21 cellular contexts compared by ENCODE assay signal in the genomic region with DNA sequence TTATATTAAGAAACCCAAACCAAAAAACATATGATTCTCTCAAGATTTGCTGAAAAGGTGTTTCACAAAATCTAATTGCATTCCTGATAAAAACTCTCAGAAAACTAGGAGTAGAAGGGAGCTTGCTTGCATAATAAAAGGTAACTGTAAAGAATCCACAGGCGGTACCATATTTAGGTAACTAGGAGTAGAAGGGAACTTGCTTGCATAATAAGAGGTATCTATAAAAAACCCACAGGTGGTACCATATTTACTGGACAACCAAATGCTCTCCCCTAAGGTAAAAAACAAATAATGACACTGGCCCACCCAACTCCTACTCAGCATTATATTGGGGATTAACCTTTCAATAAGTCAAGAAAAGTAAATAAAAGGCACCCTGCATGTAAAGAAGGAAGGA. TPM values are rescaled to one million over a fixed set of nuclear protein-coding genes. Genes with fewer than 3 reads are reported as not detected.
DNase-seq lines count a peak whose midpoint lies in the region; TF ChIP-seq lines count a peak whose summit lies in the region.
"Had no signal": no experiment of that assay in that cellular context is flagged by ENCODE, and none has a peak within 500 bp of the region (broad histone marks: within the 10 kb centered on the region; RNA-seq: fewer than 3 reads in every experiment).

No MANE protein-coding gene starts in this region.

- no peak overlapping the region for H2AFZ ChIP-seq in OCI-LY7 (ENCODE audit: low read length)

- no peaks in the 10 kb centered on the region for H3K4me1 Mint-ChIP-seq in activated CD4-positive, alpha-beta T cell treated with anti-CD3 and anti-CD28 coated beads, Interleukin-2, amount 10 ng/mL, durations not matched to agents 7 days and 5 days

- intact Hi-C loops in OCI-LY7 (cut with micrococcal nuclease; ENCODE audit: unreplicated experiment): no loop called here

- no peaks in the 10 kb centered on the region for H4K20me1 ChIP-seq in OCI-LY7 (ENCODE audit: insufficient read depth, low read length)

- H3K9me3 ChIP-seq in HUES48 (ENCODE audit: control insufficient read depth, insufficient read depth, low read length) (no peaks in the 10 kb centered on the region), OCI-LY7 (ENCODE audit: low read length) (no peaks in the 10 kb centered on the region), iPS-18a (ENCODE audit: control insufficient read depth, low read depth, low read length) (no peaks in the 10 kb centered on the region)

- H3K4me2 ChIP-seq in OCI-LY7 (ENCODE audit: low read length): peak overlapping the region; percentile 11

- no peaks in the 10 kb centered on the region for H3K79me2 ChIP-seq in OCI-LY7 (ENCODE audit: insufficient read depth, low read depth, low read length)

- no peaks in the 10 kb centered on the region for H3K36me3 ChIP-seq in HUES48 (ENCODE audit: control insufficient read depth, insufficient read depth, low read length)
- no peaks in the 10 kb centered on the region for H3K36me3 ChIP-seq in OCI-LY7 (ENCODE audit: insufficient read depth, low read length)
- no peaks in the 10 kb centered on the region for H3K36me3 ChIP-seq in iPS-18a (ENCODE audit: control insufficient read depth, low read depth, low read length)

- no peak overlapping the region for H3K27ac Mint-ChIP-seq in activated CD4-positive, alpha-beta T cell treated with anti-CD3 and anti-CD28 coated beads, Interleukin-2, amount 10 ng/mL, durations not matched to agents 7 days and 5 days
- H3K27ac Mint-ChIP-seq: CD4-positive, alpha-beta T cell; HFFc6 had no signal

- no peaks in the 10 kb centered on the region for H3K27me3 ChIP-seq in HUES48 (ENCODE audit: control insufficient read depth, insufficient read depth, low read length)
- H3K27me3 ChIP-seq in iPS-18a (ENCODE audit: control insufficient read depth, insufficient read depth, low read length): peaks cover 6% of the 10 kb centered on the region

- peaks cover 11% of the 10 kb centered on the region for H3K27me3 Mint-ChIP-seq in activated CD4-positive, alpha-beta T cell treated with anti-CD3 and anti-CD28 coated beads, Interleukin-2, amount 10 ng/mL, durations not matched to agents 7 days and 5 days

- H3K9ac ChIP-seq in HUES48 (ENCODE audit: low read depth, low read length) (no peak overlapping the region), iPS-18a (ENCODE audit: low read length) (no peak overlapping the region)

- peak overlapping the region; percentile 29 for H3K4me3 ChIP-seq in HUES48 (ENCODE audit: low read depth, low read length)
- no peak overlapping the region for H3K4me3 ChIP-seq in OCI-LY7 (ENCODE audit: low read depth, low read length, poor library complexity, severe bottlenecking)
- peak overlapping the region; percentile 36 for H3K4me3 ChIP-seq in iPS-18a (ENCODE audit: low read length)

- DNase-seq in OCI-LY7 (ENCODE audit: low spot score): no peak
- DNase-seq in occipital lobe (lab: John Stamatoyannopoulos, UW): no peak
- no peak for DNase-seq in activated CD4-positive, alpha-beta T cell treated with anti-CD3 and anti-CD28 coated beads, Interleukin-2, amount 10 ng/mL, durations not matched to agents 7 days and 5 days
- no peak for DNase-seq in mesenteric fat pad (ENCODE audit: low spot score)
- DNase-seq in NCI-H1092 (lab: John Stamatoyannopoulos, UW): no peak
- DNase-seq: ACHN; AML-193; CD4-positive, alpha-beta T cell; DMS153; DMS79; GF-D8; HCEC 1CT; HFFc6; KG1 had no signal

- POLR2A ChIA-PET in OCI-LY7 (lab: Charles Lee): interaction anchor here (0.6 kb wide), 1 partner anchor 842 kb away, joined by 3 read pairs; no protein-coding TSS in a partner anchor
- POLR2A ChIA-PET in activated CD4-positive, alpha-beta T cell treated with anti-CD3 and anti-CD28 coated beads, Interleukin-2, amount 10 ng/mL, durations not matched to agents 7 days and 5 days (lab: Charles Lee): no interaction called here

- no peak overlapping the region for H3K4me3 Mint-ChIP-seq in activated CD4-positive, alpha-beta T cell treated with anti-CD3 and anti-CD28 coated beads, Interleukin-2, amount 10 ng/mL, durations not matched to agents 7 days and 5 days
- H3K4me3 Mint-ChIP-seq: CD4-positive, alpha-beta T cell; HFFc6 had no signal

- H3K27ac ChIP-seq in HUES48 (ENCODE audit: low read depth, low read length) (peak overlapping the region; percentile 43), OCI-LY7 (ENCODE audit: low read depth, low read length, poor library complexity, severe bottlenecking) (no peak overlapping the region), iPS-18a (ENCODE audit: low read length) (no peak overlapping the region)
- H3K27ac ChIP-seq: C4-2B, HL-60 had no signal

- H3K9me2 ChIP-seq in OCI-LY7 (ENCODE audit: insufficient read depth, low read length): no peaks in the 10 kb centered on the region

- H3K36me3 Mint-ChIP-seq in activated CD4-positive, alpha-beta T cell treated with anti-CD3 and anti-CD28 coated beads, Interleukin-2, amount 10 ng/mL, durations not matched to agents 7 days and 5 days (ENCODE audit: low read depth): no peaks in the 10 kb centered on the region

- CTCF ChIA-PET in OCI-LY7 (lab: Charles Lee; ENCODE audit: unreplicated experiment): no interaction called here
- CTCF ChIA-PET in activated CD4-positive, alpha-beta T cell treated with anti-CD3 and anti-CD28 coated beads, Interleukin-2, amount 10 ng/mL, durations not matched to agents 7 days and 5 days (lab: Charles Lee): no interaction called here

- BruUV-seq in OCI-LY7 (replicated peaks; lab: Mats Ljungman, UMichigan): no TSS peak

- TF ChIP-seq CTCF in OCI-LY7 (conservative IDR thresholded peaks at IDR 0.05; ENCODE audit: low read length): no peak

- no peaks in the 10 kb centered on the region for H3K9me3 Mint-ChIP-seq in activated CD4-positive, alpha-beta T cell treated with anti-CD3 and anti-CD28 coated beads, Interleukin-2, amount 10 ng/mL, durations not matched to agents 7 days and 5 days
- H3K9me3 Mint-ChIP-seq: CD4-positive, alpha-beta T cell; HFFc6 had no signal

- H3K4me1 ChIP-seq in HUES48 (ENCODE audit: control insufficient read depth, insufficient read depth, low read length) (peaks cover 31% of the 10 kb centered on the region), OCI-LY7 (ENCODE audit: insufficient read depth, low read length, poor library complexity, severe bottlenecking) (peaks cover 18% of the 10 kb centered on the region), iPS-18a (ENCODE audit: control insufficient read depth, low read depth, low read length) (peaks cover 33% of the 10 kb centered on the region)

RNA-seq across cellular contexts. Expression of a gene that starts 57.5 kb away (rescaled TPM):
- 0.19 TPM in 1 of 2 replicates, not detected in the other for total RNA-seq in OCI-LY7 (2014; rRNA removed; shearing (Covaris generic))
- total RNA-seq in OCI-LY7 (2022) (0.30 and 0.42 TPM in 2 replicates), occipital lobe (1.1 TPM), mesenteric fat pad (27.9 TPM)
- not detected for total RNA-seq in activated CD4-positive, alpha-beta T cell treated with anti-CD3 and anti-CD28 coated beads, Interleukin-2, amount 10 ng/mL, durations not matched to agents 7 days and 5 days
- total RNA-seq: Daoy, H4, HFFc6, HT1080 had no signal

Comparison
In these comparisons a context has a peak if more than half of its experiments do, and no peak if none do; other contexts are left out.
1. RNA of a gene that starts 57.5 kb away (total RNA-seq): 27.9 TPM in mesenteric fat pad (single experiment); 1.1 TPM in occipital lobe (single experiment), 0.19 to 0.42 TPM in OCI-LY7 and not detected in activated CD4-positive, alpha-beta T cell treated with anti-CD3 and anti-CD28 coated beads, Interleukin-2, amount 10 ng/mL, durations not matched to agents 7 days and 5 days; every median in the first group is over 10 times any median in the second.